ENCODE assay signal across 18 cellular contexts in genomic region chr20:21234324-21234723, GRCh38.
A peak's percentile ranks its signal among the peaks of the same experiment; 100 is the strongest.
DNase-seq lines count a peak whose midpoint lies in the region.
"Had no signal": no experiment of that assay in that cellular context is flagged by ENCODE, and none has a peak within 500 bp of the region (broad histone marks: within the 10 kb centered on the region; RNA-seq: fewer than 3 reads in every experiment).

No MANE protein-coding gene starts in this region.

- no peak overlapping the region for H3K27ac Mint-ChIP-seq in activated T-helper 1 cell treated with anti-CD3 and anti-CD28 coated beads, Interleukin-12 subunit alpha, Interleukin-12 subunit beta, Interleukin-2, Interleukin-4 antibody, amounts not matched to agents 30 ng/mL and 10 ng/mL and 1 ng/mL, durations not matched to agents 14 hours and 24 hours and 36 hours
- no peak overlapping the region for H3K27ac Mint-ChIP-seq in activated T-helper 2 cell treated with anti-CD3 and anti-CD28 coated beads, Interferon-gamma antibody, Interleukin-2, Interleukin-4, amounts not matched to agents 10 μg/mL and 5 μg/mL and 100 μg/mL, durations not matched to agents 14 hours and 24 hours and 36 hours
- H3K27ac Mint-ChIP-seq: B cell had no signal

- no peaks in the 10 kb centered on the region for H3K27me3 ChIP-seq in neuron (ENCODE audit: insufficient read depth, low read length)

- H3K4me3 Mint-ChIP-seq in activated T-helper 1 cell treated with anti-CD3 and anti-CD28 coated beads, Interleukin-12 subunit alpha, Interleukin-12 subunit beta, Interleukin-2, Interleukin-4 antibody, amounts not matched to agents 30 ng/mL and 10 ng/mL and 1 ng/mL, durations not matched to agents 14 hours and 24 hours and 36 hours, result no peak overlapping the region
- H3K4me3 Mint-ChIP-seq in activated T-helper 2 cell treated with anti-CD3 and anti-CD28 coated beads, Interferon-gamma antibody, Interleukin-2, Interleukin-4, amounts not matched to agents 10 μg/mL and 5 μg/mL and 100 μg/mL, durations not matched to agents 14 hours and 24 hours and 36 hours (ENCODE audit: low read depth), result no peak overlapping the region
- H3K4me3 Mint-ChIP-seq: B cell had no signal

- no peak overlapping the region for H3K4me3 ChIP-seq in neuron (ENCODE audit: low read length)
- H3K4me3 ChIP-seq: GM23248, PC-9 had no signal

- peak overlapping the region; percentile 95 for H3K27ac ChIP-seq in cingulate gyrus (ENCODE audit: low read depth, low read length)
- H3K27ac ChIP-seq: GM23248, PC-9, RWPE1 had no signal

- H3K27me3 Mint-ChIP-seq in activated T-helper 1 cell treated with anti-CD3 and anti-CD28 coated beads, Interleukin-12 subunit alpha, Interleukin-12 subunit beta, Interleukin-2, Interleukin-4 antibody, amounts not matched to agents 30 ng/mL and 10 ng/mL and 1 ng/mL, durations not matched to agents 14 hours and 24 hours and 36 hours (ENCODE audit: insufficient read depth), result no peaks in the 10 kb centered on the region
- H3K27me3 Mint-ChIP-seq in activated T-helper 2 cell treated with anti-CD3 and anti-CD28 coated beads, Interferon-gamma antibody, Interleukin-2, Interleukin-4, amounts not matched to agents 10 μg/mL and 5 μg/mL and 100 μg/mL, durations not matched to agents 14 hours and 24 hours and 36 hours (ENCODE audit: low read depth), result no peaks in the 10 kb centered on the region
- H3K27me3 Mint-ChIP-seq: B cell had no signal

- H3K36me3 ChIP-seq in neuron (ENCODE audit: insufficient read depth, low read length), result no peaks in the 10 kb centered on the region

- no peaks in the 10 kb centered on the region for H3K9me3 Mint-ChIP-seq in activated T-helper 1 cell treated with anti-CD3 and anti-CD28 coated beads, Interleukin-12 subunit alpha, Interleukin-12 subunit beta, Interleukin-2, Interleukin-4 antibody, amounts not matched to agents 30 ng/mL and 10 ng/mL and 1 ng/mL, durations not matched to agents 14 hours and 24 hours and 36 hours
- no peaks in the 10 kb centered on the region for H3K9me3 Mint-ChIP-seq in activated T-helper 2 cell treated with anti-CD3 and anti-CD28 coated beads, Interferon-gamma antibody, Interleukin-2, Interleukin-4, amounts not matched to agents 10 μg/mL and 5 μg/mL and 100 μg/mL, durations not matched to agents 14 hours and 24 hours and 36 hours

- H3K36me3 Mint-ChIP-seq in activated T-helper 1 cell treated with anti-CD3 and anti-CD28 coated beads, Interleukin-12 subunit alpha, Interleukin-12 subunit beta, Interleukin-2, Interleukin-4 antibody, amounts not matched to agents 30 ng/mL and 10 ng/mL and 1 ng/mL, durations not matched to agents 14 hours and 24 hours and 36 hours (ENCODE audit: low read depth), result no peaks in the 10 kb centered on the region
- H3K36me3 Mint-ChIP-seq in activated T-helper 2 cell treated with anti-CD3 and anti-CD28 coated beads, Interferon-gamma antibody, Interleukin-2, Interleukin-4, amounts not matched to agents 10 μg/mL and 5 μg/mL and 100 μg/mL, durations not matched to agents 14 hours and 24 hours and 36 hours (ENCODE audit: low read depth), result no peaks in the 10 kb centered on the region

- no peaks in the 10 kb centered on the region for H3K9me3 ChIP-seq in neuron (ENCODE audit: low read length)

- H3K4me1 ChIP-seq in neuron (ENCODE audit: insufficient read depth, low read length), result peaks cover 47% of the 10 kb centered on the region

- DNase-seq in NCI-H187 treated with DMSO at 0.1 percent for 48 hours (lab: John Stamatoyannopoulos, UW), result peak; percentile 8
- DNase-seq in NCI-H187 (lab: John Stamatoyannopoulos, UW), result no peak
- DNase-seq in NCI-H2196 treated with DMSO at 0.1 percent for 48 hours (lab: John Stamatoyannopoulos, UW; ENCODE audit: unreplicated experiment), result no peak
- DNase-seq in activated T-helper 1 cell treated with anti-CD3 and anti-CD28 coated beads, Interleukin-12 subunit alpha, Interleukin-12 subunit beta, Interleukin-2, Interleukin-4 antibody, amounts not matched to agents 30 ng/mL and 10 ng/mL and 1 ng/mL, durations not matched to agents 14 hours and 24 hours and 36 hours (ENCODE audit: low spot score), result no peak
- DNase-seq in NCI-H2107 (lab: John Stamatoyannopoulos, UW), result no peak
- DNase-seq in activated T-helper 2 cell treated with anti-CD3 and anti-CD28 coated beads, Interferon-gamma antibody, Interleukin-2, Interleukin-4, amounts not matched to agents 10 μg/mL and 5 μg/mL and 100 μg/mL, durations not matched to agents 14 hours and 24 hours and 36 hours (ENCODE audit: low spot score), result no peak
- DNase-seq: 8988T, GM23248, MM.1S, NCI-H1092, NCI-H345, NCI-H524 treated with DMSO at 0.1 percent for 48 hours, PC-9, SIG-M5 had no signal

- H2AFZ ChIP-seq in neuron (ENCODE audit: low read depth, low read length), result peak overlapping the region; percentile 22
- H2AFZ ChIP-seq: GM23248, PC-9 had no signal

- intact Hi-C loops in activated T-helper 1 cell treated with anti-CD3 and anti-CD28 coated beads, Interleukin-12 subunit alpha, Interleukin-12 subunit beta, Interleukin-2, Interleukin-4 antibody, amounts not matched to agents 30 ng/mL and 10 ng/mL and 1 ng/mL, durations not matched to agents 14 hours and 24 hours and 36 hours (cut with micrococcal nuclease), result loop anchor here (2.0 to 10.0 kb wide), 3 partner anchors 338 to 470 kb away; partner anchors contain the start of gene PAX1
- intact Hi-C loops in activated T-helper 2 cell treated with anti-CD3 and anti-CD28 coated beads, Interferon-gamma antibody, Interleukin-2, Interleukin-4, amounts not matched to agents 10 μg/mL and 5 μg/mL and 100 μg/mL, durations not matched to agents 14 hours and 24 hours and 36 hours (cut with micrococcal nuclease), result loop anchor here (2.0 kb wide), 1 partner anchor 158 kb away; no protein-coding TSS in a partner anchor

- peaks cover 5% of the 10 kb centered on the region for H3K4me1 Mint-ChIP-seq in activated T-helper 1 cell treated with anti-CD3 and anti-CD28 coated beads, Interleukin-12 subunit alpha, Interleukin-12 subunit beta, Interleukin-2, Interleukin-4 antibody, amounts not matched to agents 30 ng/mL and 10 ng/mL and 1 ng/mL, durations not matched to agents 14 hours and 24 hours and 36 hours (ENCODE audit: low read depth)
- peaks cover 3% of the 10 kb centered on the region for H3K4me1 Mint-ChIP-seq in activated T-helper 2 cell treated with anti-CD3 and anti-CD28 coated beads, Interferon-gamma antibody, Interleukin-2, Interleukin-4, amounts not matched to agents 10 μg/mL and 5 μg/mL and 100 μg/mL, durations not matched to agents 14 hours and 24 hours and 36 hours (ENCODE audit: low read depth)
